ENCODE assay signal across 28 cellular contexts in genomic region chr17:28131592-28131991, GRCh38.
DNase-seq lines count a peak whose midpoint lies in the region; ATAC-seq and TF ChIP-seq lines count a peak whose summit lies in the region.
"Had no signal": no experiment of that assay in that cellular context is flagged by ENCODE, and none has a peak within 500 bp of the region (broad histone marks: within the 10 kb centered on the region; RNA-seq: fewer than 3 reads in every experiment).

No MANE protein-coding gene starts in this region.

- H2AFZ ChIP-seq in smooth muscle cell (ENCODE audit: low read depth): no peak overlapping the region

- no peak overlapping the region for H3K27ac ChIP-seq in HEK293 (ENCODE audit: extremely low read depth, low read depth, low read length)
- H3K27ac ChIP-seq in brain microvascular endothelial cell: no peak overlapping the region
- H3K27ac ChIP-seq in smooth muscle cell (ENCODE audit: low read depth): peak overlapping the region; percentile 7
- H3K27ac ChIP-seq: breast epithelium, coronary artery, lower lobe of right lung, suprapubic skin had no signal

- H3K79me2 ChIP-seq in smooth muscle cell (ENCODE audit: low read depth): no peaks in the 10 kb centered on the region

- peak overlapping the region; percentile 17 for H3K9ac ChIP-seq in smooth muscle cell (ENCODE audit: low read depth)

- H3K9me3 ChIP-seq in HEK293 (ENCODE audit: control insufficient read depth, insufficient read depth, low read depth, low read length) (no peaks in the 10 kb centered on the region), smooth muscle cell (replicated peaks; ENCODE audit: low read depth) (no peaks in the 10 kb centered on the region)
- H3K9me3 ChIP-seq: breast epithelium, lower lobe of right lung, suprapubic skin had no signal

- peak; percentile 4 for DNase-seq in brain microvascular endothelial cell
- DNase-seq in fibroblast of the aortic adventitia (ENCODE audit: low read depth): peak; percentile 39
- no peak for DNase-seq in smooth muscle cell (lab: John Stamatoyannopoulos, UW; ENCODE audit: unreplicated experiment)
- no peak for DNase-seq in NOMO-1 (lab: John Stamatoyannopoulos, UW; ENCODE audit: unreplicated experiment in 2 of 2)
- no peak for DNase-seq in stimulated activated CD4-positive, alpha-beta T cell treated with anti-CD3 and anti-CD28 coated beads, Interleukin-2, amount 100 ng/mL, for 24 hours
- no peak for DNase-seq in activated T-cell treated with anti-CD3 and anti-CD28 coated beads, Interleukin-2, amount 50 U/mL, for 48 hours
- DNase-seq: activated CD8-positive, alpha-beta T cell treated with anti-CD3 and anti-CD28 coated beads, Interleukin-2, amount 10 ng/mL, durations not matched to agents 7 days and 5 days; activated naive CD4-positive, alpha-beta T cell treated with anti-CD3 and anti-CD28 coated beads, Interleukin-2, amount 50 U/mL, for 16 hours; DMS79; effector CD8-positive, alpha-beta T cell; erythroblast; foreskin melanocyte; GOT3; KBM-7; kidney glomerular epithelial cell; lower lobe of right lung; naive thymus-derived CD8-positive, alpha-beta T cell; NCI-H1105 treated with DMSO at 0.1 percent for 48 hours; NCI-H2029; NCI-H524 treated with DMSO at 0.1 percent for 48 hours; stimulated activated CD4-positive, alpha-beta T cell treated with anti-CD3 and anti-CD28 coated beads, Interleukin-15, amount 100 ng/mL, for 24 hours; stimulated activated naive CD4-positive, alpha-beta T cell had no signal

- WGBS in smooth muscle cell (ENCODE audit: low lambda C conversion rate): 80% methylated on average over 4 of the region's 4 CpGs

- H3K4me2 ChIP-seq in smooth muscle cell: no peak overlapping the region

- no peak overlapping the region for H3K4me3 ChIP-seq in HEK293 (ENCODE audit: low read depth, low read length)
- H3K4me3 ChIP-seq in brain microvascular endothelial cell (ENCODE audit: low read depth, low read length): no peak overlapping the region
- no peak overlapping the region for H3K4me3 ChIP-seq in fibroblast of the aortic adventitia (ENCODE audit: low read depth, low read length)
- no peak overlapping the region for H3K4me3 ChIP-seq in smooth muscle cell
- H3K4me3 ChIP-seq: breast epithelium, coronary artery, lower lobe of right lung, suprapubic skin had no signal

- peaks cover 7 to 9% of the 10 kb centered on the region in 2 experiments for H3K36me3 ChIP-seq in HEK293 (ENCODE audit: control insufficient read depth in 2 of 2, insufficient read depth in 1 of 2, low read length in 2 of 2)
- H3K36me3 ChIP-seq in brain microvascular endothelial cell (replicated peaks): peaks cover 3% of the 10 kb centered on the region
- peaks cover 3% of the 10 kb centered on the region for H3K36me3 ChIP-seq in smooth muscle cell (ENCODE audit: low read depth)
- H3K36me3 ChIP-seq: breast epithelium had no signal

- no peaks in the 10 kb centered on the region for H3F3A ChIP-seq in smooth muscle cell (ENCODE audit: low read depth)

- CTCF ChIA-PET in HEK293 (lab: Yijun Ruan, JAX): no interaction called here

- H3K27me3 ChIP-seq in brain microvascular endothelial cell (replicated peaks) (no peaks in the 10 kb centered on the region), smooth muscle cell (ENCODE audit: low read depth) (no peaks in the 10 kb centered on the region)
- H3K27me3 ChIP-seq: breast epithelium, suprapubic skin had no signal

- no peak for ATAC-seq in GM21619 (IDR thresholded peaks at IDR 0.05; ENCODE audit: unreplicated experiment)
- ATAC-seq: activated CD8-positive, alpha-beta T cell treated with anti-CD3 and anti-CD28 coated beads, Interleukin-2, amount 10 ng/mL, durations not matched to agents 7 days and 5 days; lower lobe of right lung; naive thymus-derived CD8-positive, alpha-beta T cell; Right ventricle myocardium inferior had no signal

- in situ Hi-C loops in brain microvascular endothelial cell (cut with HindIII; ENCODE audit: low pct_ligation_motif_present, low sequenced_read_pairs): no loop called here

- H3K4me1 ChIP-seq in HEK293 (ENCODE audit: control insufficient read depth, insufficient read depth, low read length) (peaks cover 2% of the 10 kb centered on the region; the same call in 1 of the 2 replicates), smooth muscle cell (ENCODE audit: low read depth) (no peaks in the 10 kb centered on the region)
- H3K4me1 ChIP-seq: breast epithelium, lower lobe of right lung, suprapubic skin had no signal

- H4K20me1 ChIP-seq in smooth muscle cell (ENCODE audit: low read depth): no peaks in the 10 kb centered on the region

- TF ChIP-seq CTCF in HEK293 (tag by site-specific recombination; IDR thresholded peaks at IDR 0.05) (no peak), brain microvascular endothelial cell (IDR thresholded peaks at IDR 0.05; ENCODE audit: low read depth, low read length, missing control alignments) (no peak), fibroblast of the aortic adventitia (IDR thresholded peaks at IDR 0.05; ENCODE audit: insufficient read depth, low read length) (no peak), smooth muscle cell (IDR thresholded peaks at IDR 0.05; ENCODE audit: borderline replicate concordance, insufficient read depth, poor library complexity, severe bottlenecking) (no peak)

- POLR2A ChIA-PET in HEK293 (lab: Yijun Ruan, JAX): interaction anchor here (0.6 kb wide), 1 partner anchor 460 kb away, joined by 7 read pairs; no protein-coding TSS in a partner anchor

TF ChIP-seq in HEK293, 187 proteins besides CTCF, POLR2A, EP300 and RAD21:
- TF ChIP-seq, protein P1, sequence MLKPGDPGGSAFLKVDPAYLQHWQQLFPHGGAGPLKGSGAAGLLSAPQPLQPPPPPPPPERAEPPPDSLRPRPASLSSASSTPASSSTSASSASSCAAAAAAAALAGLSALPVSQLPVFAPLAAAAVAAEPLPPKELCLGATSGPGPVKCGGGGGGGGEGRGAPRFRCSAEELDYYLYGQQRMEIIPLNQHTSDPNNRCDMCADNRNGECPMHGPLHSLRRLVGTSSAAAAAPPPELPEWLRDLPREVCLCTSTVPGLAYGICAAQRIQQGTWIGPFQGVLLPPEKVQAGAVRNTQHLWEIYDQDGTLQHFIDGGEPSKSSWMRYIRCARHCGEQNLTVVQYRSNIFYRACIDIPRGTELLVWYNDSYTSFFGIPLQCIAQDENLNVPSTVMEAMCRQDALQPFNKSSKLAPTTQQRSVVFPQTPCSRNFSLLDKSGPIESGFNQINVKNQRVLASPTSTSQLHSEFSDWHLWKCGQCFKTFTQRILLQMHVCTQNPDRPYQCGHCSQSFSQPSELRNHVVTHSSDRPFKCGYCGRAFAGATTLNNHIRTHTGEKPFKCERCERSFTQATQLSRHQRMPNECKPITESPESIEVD (tag by site-specific recombination; IDR thresholded peaks at IDR 0.05): peak; percentile 24; the same call in 1 of the 2 replicates
- TF ChIP-seq ZNF629 (tag by site-specific recombination; IDR thresholded peaks at IDR 0.05): no peak
- TF ChIP-seq SCRT2 (tag by site-specific recombination; IDR thresholded peaks at IDR 0.05): no peak
- TF ChIP-seq ZNF341 (tag by site-specific recombination; IDR thresholded peaks at IDR 0.05; ENCODE audit: low read depth): no peak

Comparison
In these comparisons a context has a peak if more than half of its experiments do, and no peak if none do; other contexts are left out.
1. DNase-seq: peak in brain microvascular endothelial cell (single experiment) and fibroblast of the aortic adventitia (single experiment); none in smooth muscle cell (single experiment), NOMO-1 (0 of 2), stimulated activated CD4-positive, alpha-beta T cell treated with anti-CD3 and anti-CD28 coated beads, Interleukin-2, amount 100 ng/mL, for 24 hours (0 of 2) and activated T-cell treated with anti-CD3 and anti-CD28 coated beads, Interleukin-2, amount 50 U/mL, for 48 hours (0 of 2).